ENCODE assay signal across 11 cellular contexts in the genomic region with DNA sequence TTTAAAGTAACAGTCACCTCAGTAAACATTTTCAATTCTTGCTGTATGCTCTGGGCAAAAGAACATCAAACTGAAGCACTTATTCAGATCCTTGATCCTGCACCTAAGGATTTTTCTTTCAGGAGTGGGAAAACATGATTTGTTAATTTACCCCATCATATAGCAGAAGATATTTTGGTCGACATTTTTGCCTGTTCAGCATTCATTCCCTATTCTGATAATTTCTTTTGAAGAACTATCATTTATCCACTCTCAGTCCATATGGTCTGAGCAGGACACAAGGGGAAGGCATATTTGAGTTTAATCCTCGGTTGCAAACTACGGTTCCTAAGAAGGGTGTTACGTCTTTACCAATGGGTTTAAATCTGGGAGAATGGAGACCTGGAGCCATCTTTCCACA. TPM values are rescaled to one million over a fixed set of nuclear protein-coding genes. Genes with fewer than 3 reads are reported as not detected.
DNase-seq lines count a peak whose midpoint lies in the region; ATAC-seq lines count a peak whose summit lies in the region.
"Had no signal": no experiment of that assay in that cellular context is flagged by ENCODE, and none has a peak within 500 bp of the region (broad histone marks: within the 10 kb centered on the region; RNA-seq: fewer than 3 reads in every experiment).

No MANE protein-coding gene starts in this region.

- peak overlapping the region; percentile 88 for H3K4me3 Mint-ChIP-seq in activated CD4-positive, alpha-beta T cell treated with anti-CD3 and anti-CD28 coated beads, Interleukin-2, amount 10 ng/mL, durations not matched to agents 7 days and 5 days
- peak overlapping the region; percentile 86 for H3K4me3 Mint-ChIP-seq in activated CD8-positive, alpha-beta T cell treated with anti-CD3 and anti-CD28 coated beads, Interleukin-2, amount 10 ng/mL, durations not matched to agents 7 days and 5 days

- DNase-seq in activated CD4-positive, alpha-beta T cell treated with anti-CD3 and anti-CD28 coated beads, Interleukin-2, amount 10 ng/mL, durations not matched to agents 7 days and 5 days: no peak
- no peak for DNase-seq in activated CD4-positive, alpha-beta T cell treated with anti-CD3 and anti-CD28 coated beads, Interleukin-2, amount 50 U/mL, for 48 hours
- no peak for DNase-seq in activated CD8-positive, alpha-beta T cell treated with anti-CD3 and anti-CD28 coated beads, Interleukin-2, amount 10 ng/mL, durations not matched to agents 7 days and 5 days
- DNase-seq in germinal center (ENCODE audit: low spot score) (no peak), EL (no peak)
- DNase-seq: AML-193; central memory CD4-positive, alpha-beta T cell; HCEC 1CT had no signal

- H3K9me3 Mint-ChIP-seq in activated CD4-positive, alpha-beta T cell treated with anti-CD3 and anti-CD28 coated beads, Interleukin-2, amount 10 ng/mL, durations not matched to agents 7 days and 5 days: no peaks in the 10 kb centered on the region
- H3K9me3 Mint-ChIP-seq in activated CD8-positive, alpha-beta T cell treated with anti-CD3 and anti-CD28 coated beads, Interleukin-2, amount 10 ng/mL, durations not matched to agents 7 days and 5 days (ENCODE audit: insufficient read depth): no peaks in the 10 kb centered on the region

- H3K4me1 ChIP-seq in iPS-15b (ENCODE audit: control insufficient read depth, insufficient read depth, low read length) (peaks cover 20% of the 10 kb centered on the region), stomach smooth muscle (ENCODE audit: control insufficient read depth, insufficient read depth, low read length) (no peaks in the 10 kb centered on the region)

- ATAC-seq in activated CD8-positive, alpha-beta T cell treated with anti-CD3 and anti-CD28 coated beads, Interleukin-2, amount 10 ng/mL, durations not matched to agents 7 days and 5 days: no peak
- ATAC-seq in GM19328 (IDR thresholded peaks at IDR 0.05; ENCODE audit: unreplicated experiment): no peak

- H3K36me3 ChIP-seq in iPS-15b (ENCODE audit: control insufficient read depth, insufficient read depth, low read length) (no peaks in the 10 kb centered on the region), stomach smooth muscle (ENCODE audit: control insufficient read depth in 2 of 2, insufficient read depth in 2 of 2, low read length in 2 of 2) (no peaks in the 10 kb centered on the region)

- peaks cover 50% of the 10 kb centered on the region for H3K4me1 Mint-ChIP-seq in activated CD4-positive, alpha-beta T cell treated with anti-CD3 and anti-CD28 coated beads, Interleukin-2, amount 10 ng/mL, durations not matched to agents 7 days and 5 days
- peaks cover 45% of the 10 kb centered on the region for H3K4me1 Mint-ChIP-seq in activated CD8-positive, alpha-beta T cell treated with anti-CD3 and anti-CD28 coated beads, Interleukin-2, amount 10 ng/mL, durations not matched to agents 7 days and 5 days (ENCODE audit: low read depth)

- H3K27me3 ChIP-seq in iPS-15b (ENCODE audit: control insufficient read depth, insufficient read depth, low read length) (no peaks in the 10 kb centered on the region), stomach smooth muscle (ENCODE audit: control insufficient read depth in 1 of 2, insufficient read depth in 2 of 2, low read length in 2 of 2) (no peaks in the 10 kb centered on the region)

- no peak overlapping the region for H3K27ac Mint-ChIP-seq in activated CD4-positive, alpha-beta T cell treated with anti-CD3 and anti-CD28 coated beads, Interleukin-2, amount 10 ng/mL, durations not matched to agents 7 days and 5 days
- H3K27ac Mint-ChIP-seq in activated CD8-positive, alpha-beta T cell treated with anti-CD3 and anti-CD28 coated beads, Interleukin-2, amount 10 ng/mL, durations not matched to agents 7 days and 5 days: no peak overlapping the region

- POLR2A ChIA-PET in activated CD4-positive, alpha-beta T cell treated with anti-CD3 and anti-CD28 coated beads, Interleukin-2, amount 10 ng/mL, durations not matched to agents 7 days and 5 days (lab: Charles Lee): no interaction called here
- POLR2A ChIA-PET in activated CD8-positive, alpha-beta T cell treated with anti-CD3 and anti-CD28 coated beads, Interleukin-2, amount 10 ng/mL, durations not matched to agents 7 days and 5 days (lab: Charles Lee): no interaction called here

- H3K36me3 Mint-ChIP-seq in activated CD4-positive, alpha-beta T cell treated with anti-CD3 and anti-CD28 coated beads, Interleukin-2, amount 10 ng/mL, durations not matched to agents 7 days and 5 days (ENCODE audit: low read depth): no peaks in the 10 kb centered on the region
- no peaks in the 10 kb centered on the region for H3K36me3 Mint-ChIP-seq in activated CD8-positive, alpha-beta T cell treated with anti-CD3 and anti-CD28 coated beads, Interleukin-2, amount 10 ng/mL, durations not matched to agents 7 days and 5 days (ENCODE audit: low read depth)

- no peaks in the 10 kb centered on the region for H3K9me3 ChIP-seq in iPS-15b (ENCODE audit: control insufficient read depth, insufficient read depth, low read length)
- H3K9me3 ChIP-seq in stomach smooth muscle (ENCODE audit: control insufficient read depth in 2 of 2, low read length in 2 of 2): no peaks in the 10 kb centered on the region

- peaks cover 39% of the 10 kb centered on the region for H3K27me3 Mint-ChIP-seq in activated CD4-positive, alpha-beta T cell treated with anti-CD3 and anti-CD28 coated beads, Interleukin-2, amount 10 ng/mL, durations not matched to agents 7 days and 5 days
- H3K27me3 Mint-ChIP-seq in activated CD8-positive, alpha-beta T cell treated with anti-CD3 and anti-CD28 coated beads, Interleukin-2, amount 10 ng/mL, durations not matched to agents 7 days and 5 days (ENCODE audit: low read depth): peaks cover 20% of the 10 kb centered on the region

- CTCF ChIA-PET in activated CD4-positive, alpha-beta T cell treated with anti-CD3 and anti-CD28 coated beads, Interleukin-2, amount 10 ng/mL, durations not matched to agents 7 days and 5 days (lab: Charles Lee): no interaction called here
- CTCF ChIA-PET in activated CD8-positive, alpha-beta T cell treated with anti-CD3 and anti-CD28 coated beads, Interleukin-2, amount 10 ng/mL, durations not matched to agents 7 days and 5 days (lab: Charles Lee): no interaction called here

- peak overlapping the region; percentile 85 for H3K27ac ChIP-seq in stomach smooth muscle (ENCODE audit: low read length)

- H3K9ac ChIP-seq in iPS-15b (ENCODE audit: low read depth, low read length) (no peak overlapping the region), stomach smooth muscle (ENCODE audit: low read length in 2 of 2) (peak overlapping the region in 1 of 2 donors; percentile 91)

- H3K4me3 ChIP-seq in iPS-15b (ENCODE audit: low read depth, low read length) (peak overlapping the region; percentile 85), stomach smooth muscle (ENCODE audit: low read length in 2 of 2) (peak overlapping the region; percentile 87 to 97)

RNA-seq across cellular contexts. Expression of a gene that starts 1.2 kb away (rescaled TPM):
- total RNA-seq in activated CD4-positive, alpha-beta T cell treated with anti-CD3 and anti-CD28 coated beads, Interleukin-2, amount 10 ng/mL, durations not matched to agents 7 days and 5 days: 10 to 100 TPM in 1 of 2 experiments, 1 to 10 TPM in 1; 8.0 to 11.8 TPM
- total RNA-seq in activated CD8-positive, alpha-beta T cell treated with anti-CD3 and anti-CD28 coated beads, Interleukin-2, amount 10 ng/mL, durations not matched to agents 7 days and 5 days: 1 to 10 TPM; 7.1 to 9.3 TPM

RNA-seq across cellular contexts. Expression of a gene that starts 44.1 kb away (rescaled TPM):
- not detected for total RNA-seq in activated CD4-positive, alpha-beta T cell treated with anti-CD3 and anti-CD28 coated beads, Interleukin-2, amount 10 ng/mL, durations not matched to agents 7 days and 5 days
- total RNA-seq in activated CD8-positive, alpha-beta T cell treated with anti-CD3 and anti-CD28 coated beads, Interleukin-2, amount 10 ng/mL, durations not matched to agents 7 days and 5 days: not detected
